ENCODE assay signal across 31 cellular contexts in genomic region chr3:177576754-177577153, GRCh38.
"Had no signal": no experiment of that assay in that cellular context is flagged by ENCODE, and none has a peak within 500 bp of the region (broad histone marks: within the 10 kb centered on the region; RNA-seq: fewer than 3 reads in every experiment).

No MANE protein-coding gene starts in this region.

- H3K4me1 ChIP-seq: adrenal gland had no signal

- H3K27ac ChIP-seq: adrenal gland, body of pancreas, esophagus muscularis mucosa, gastroesophageal sphincter had no signal

- H3K36me3 ChIP-seq: adrenal gland, esophagus muscularis mucosa, gastroesophageal sphincter had no signal

- H3K9me3 ChIP-seq: adrenal gland, body of pancreas, esophagus muscularis mucosa, gastroesophageal sphincter had no signal

- ATAC-seq: activated CD4-positive, alpha-beta T cell treated with anti-CD3 and anti-CD28 coated beads for 36 hours; activated CD8-positive, alpha-beta memory T cell treated with anti-CD3 and anti-CD28 coated beads, Interleukin-2, amount 10 ng/mL, durations not matched to agents 7 days and 5 days; activated CD8-positive, alpha-beta T cell treated with anti-CD3 and anti-CD28 coated beads, Interleukin-2, amount 10 ng/mL, durations not matched to agents 7 days and 5 days; activated naive CD8-positive, alpha-beta T cell treated with anti-CD3 and anti-CD28 coated beads, Interleukin-2, amount 50 U/mL, for 24 hours; body of pancreas; effector memory CD8-positive, alpha-beta T cell; gastroesophageal sphincter; T-helper 17 cell had no signal

- H3K4me3 ChIP-seq: adrenal gland, body of pancreas, esophagus muscularis mucosa, gastroesophageal sphincter had no signal

- H3K27me3 ChIP-seq: adrenal gland, body of pancreas, esophagus muscularis mucosa, gastroesophageal sphincter had no signal

- FAIRE-seq: colon had no signal

- DNase-seq: activated CD4-positive, alpha-beta memory T cell treated with anti-CD3 and anti-CD28 coated beads for 36 hours; activated CD4-positive, alpha-beta T cell treated with anti-CD3 and anti-CD28 coated beads for 36 hours; activated CD4-positive, alpha-beta T cell treated with anti-CD3 and anti-CD28 coated beads, Interleukin-2, amount 10 ng/mL, durations not matched to agents 24 days and 14 days; activated CD4-positive, CD25-positive, alpha-beta regulatory T cell; activated CD4-positive, CD25-positive, alpha-beta regulatory T cell treated with anti-CD3 and anti-CD28 coated beads, Interleukin-2, amount 50 U/mL, for 72 hours; activated CD8-positive, alpha-beta memory T cell treated with anti-CD3 and anti-CD28 coated beads, Interleukin-2, amount 10 ng/mL, durations not matched to agents 7 days and 5 days; activated CD8-positive, alpha-beta memory T cell treated with anti-CD3 and anti-CD28 coated beads, Interleukin-2, amount 50 U/mL, for 4 hours; activated CD8-positive, alpha-beta T cell treated with anti-CD3 and anti-CD28 coated beads, Interleukin-2, amount 10 ng/mL, durations not matched to agents 7 days and 5 days; activated effector memory CD4-positive, alpha-beta T cell treated with anti-CD3 and anti-CD28 coated beads, Interleukin-2, amount 50 U/mL, for 16 hours; activated naive CD4-positive, alpha-beta T cell treated with anti-CD3 and anti-CD28 coated beads for 36 hours; activated naive CD8-positive, alpha-beta T cell treated with anti-CD3 and anti-CD28 coated beads for 36 hours; activated naive CD8-positive, alpha-beta T cell treated with anti-CD3 and anti-CD28 coated beads, Interleukin-2, amount 50 U/mL, for 24 hours; activated T-cell treated with anti-CD3 and anti-CD28 coated beads, Interleukin-2, amount 50 U/mL, for 1 hour; activated T-cell treated with anti-CD3 and anti-CD28 coated beads, Interleukin-2, amount 50 U/mL, for 48 hours; adrenal gland; amygdala; aorta; body of pancreas; caudate nucleus; cortex of kidney; dermis blood vessel endothelial cell; effector CD4-positive, alpha-beta T cell; effector memory CD8-positive, alpha-beta T cell; erythroblast; foreskin melanocyte; T-helper 1 cell; T-helper 17 cell; T1000 had no signal
